In the genomic region with DNA sequence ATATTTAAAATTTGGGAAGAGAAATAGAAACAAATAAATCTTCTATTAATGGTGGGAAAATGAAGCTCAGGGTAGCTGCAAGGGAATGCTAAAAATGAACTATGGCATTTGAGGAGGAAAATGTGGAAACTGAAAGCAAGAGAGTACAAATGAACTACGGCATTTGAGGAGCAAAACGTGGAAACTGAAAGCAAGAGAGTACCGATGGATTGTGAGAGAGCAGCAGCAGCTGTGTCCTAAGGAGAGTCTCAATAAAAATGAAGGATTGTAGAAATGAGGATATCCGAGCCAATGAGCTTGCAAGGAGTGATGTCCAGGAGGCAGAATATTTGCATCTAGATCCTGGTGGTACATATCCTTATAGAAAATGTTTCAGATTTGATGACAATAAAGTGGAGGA, we compare ENCODE assay signal across 22 cellular contexts.
"Had no signal": no experiment of that assay in that cellular context is flagged by ENCODE, and none has a peak within 500 bp of the region (broad histone marks: within the 10 kb centered on the region; RNA-seq: fewer than 3 reads in every experiment).

No MANE protein-coding gene starts in this region.

- H3K4me2 ChIP-seq: neural progenitor cell had no signal

- H3K9me3 ChIP-seq: pancreas, stomach, thoracic aorta had no signal

- H3K9ac ChIP-seq: neural progenitor cell had no signal

- ATAC-seq: esophagus mucosa; heart left ventricle; left colon; left ventricle myocardium superior; natural killer cell treated with Interleukin-12 subunit alpha and Interleukin-12 subunit beta and Interleukin-15 and Interleukin-18, amount 100 ng/mL, for 72 hours; pancreas; right cardiac atrium had no signal

- H3K27me3 ChIP-seq: heart left ventricle, neural progenitor cell, pancreas, stomach, transverse colon had no signal

- H3K36me3 Mint-ChIP-seq: neural progenitor cell had no signal

- H3K4me1 ChIP-seq: heart left ventricle, neural progenitor cell, pancreas, stomach, transverse colon had no signal

- H3K4me3 Mint-ChIP-seq: natural killer cell treated with Interleukin-12 subunit alpha and Interleukin-12 subunit beta and Interleukin-15 and Interleukin-18, amount 100 ng/mL, for 72 hours; neural progenitor cell had no signal

- DNase-seq: effector memory CD4-positive, alpha-beta T cell; heart left ventricle; hippocampal formation; left colon; left ventricle myocardium superior; mesenchymal stem cell; midbrain; nucleus accumbens; pancreas; right cardiac atrium; small intestine; stimulated activated CD4-positive, alpha-beta T cell treated with anti-CD3 and anti-CD28 coated beads, Interleukin-12 subunit alpha, Interleukin-12 subunit beta, amount 100 ng/mL, for 4 hours; stimulated activated naive CD4-positive, alpha-beta T cell; stomach; substantia nigra; transverse colon had no signal

- H2AFZ ChIP-seq: neural progenitor cell had no signal

- H3K4me3 ChIP-seq: heart left ventricle, lung, neural progenitor cell, pancreas, stomach, thoracic aorta, transverse colon had no signal

- H3K27ac ChIP-seq: heart left ventricle, neural progenitor cell, pancreas, stomach, thoracic aorta, transverse colon had no signal

- H3K4me1 Mint-ChIP-seq: neural progenitor cell had no signal

- H3K27ac Mint-ChIP-seq: natural killer cell treated with Interleukin-12 subunit alpha and Interleukin-12 subunit beta and Interleukin-15 and Interleukin-18, amount 100 ng/mL, for 72 hours; neural progenitor cell; progenitor cell of endocrine pancreas had no signal

- H3K36me3 ChIP-seq: heart left ventricle, neural progenitor cell, pancreas, stomach, thoracic aorta, transverse colon had no signal

- H3K27me3 Mint-ChIP-seq: natural killer cell treated with Interleukin-12 subunit alpha and Interleukin-12 subunit beta and Interleukin-15 and Interleukin-18, amount 100 ng/mL, for 72 hours; progenitor cell of endocrine pancreas had no signal
